1 cellular context compared by ENCODE assay signal in the genomic region with DNA sequence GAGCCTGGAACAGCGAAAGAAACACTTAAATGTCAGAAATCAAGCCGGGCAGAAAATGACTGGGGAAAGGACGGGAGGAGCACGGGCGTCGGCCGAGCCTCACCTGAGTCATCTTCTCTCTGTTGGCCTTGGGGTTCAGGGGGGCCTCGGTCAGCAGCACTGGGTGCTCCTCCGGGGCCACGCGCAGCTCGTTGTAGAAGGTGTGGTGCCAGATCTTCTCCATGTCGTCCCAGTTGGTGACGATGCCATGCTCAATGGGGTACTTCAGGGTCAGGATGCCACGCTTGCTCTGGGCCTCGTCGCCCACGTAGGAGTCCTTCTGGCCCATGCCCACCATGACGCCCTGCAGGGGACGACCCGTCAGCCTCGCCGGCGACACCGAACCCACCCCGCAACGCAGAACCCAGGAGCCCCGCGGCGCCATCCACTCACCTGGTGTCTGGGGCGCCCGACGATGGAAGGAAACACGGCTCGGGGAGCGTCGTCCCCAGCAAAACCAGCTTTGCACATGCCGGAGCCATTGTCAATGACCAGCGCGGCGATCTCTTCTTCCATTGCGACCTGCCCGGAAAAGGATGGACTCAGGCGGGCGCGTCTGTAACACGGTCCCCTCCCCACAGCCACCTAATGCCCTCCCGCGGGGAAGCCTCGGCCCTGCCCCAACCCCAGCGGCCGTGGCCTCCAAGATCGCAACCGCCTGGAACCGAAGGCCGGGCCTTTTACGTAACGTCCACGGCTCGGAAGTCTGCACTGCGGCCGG.
A peak's percentile ranks its signal among the peaks of the same experiment; 100 is the strongest.
TF ChIP-seq lines count a peak whose summit lies in the region.

No MANE protein-coding gene starts in this region.

TF ChIP-seq in K562, 482 proteins besides CTCF, POLR2A, EP300 and RAD21 (continues in another document):
- TF ChIP-seq GABPB1 (CRISPR knock-in tag; IDR thresholded peaks at IDR 0.05) (no peak; the same call in 1 of the 2 replicates), CHD1 (IDR thresholded peaks at IDR 0.05; ENCODE audit: low read length) (peak; percentile 99), HNRNPUL1 (IDR thresholded peaks at IDR 0.05; ENCODE audit: low read length) (no peak), ZBTB17 (CRISPR knock-in tag; IDR thresholded peaks at IDR 0.05) (peak; percentile 83), NR1H2 (CRISPR knock-in tag; IDR thresholded peaks at IDR 0.05) (no peak), GTF3C2 (IDR thresholded peaks at IDR 0.05; ENCODE audit: borderline replicate concordance, extremely low read depth, insufficient read length) (no peak), MGA (IDR thresholded peaks at IDR 0.05) (peak; percentile 73; the same call in 1 of the 2 replicates), PHB (CRISPR knock-in tag; IDR thresholded peaks at IDR 0.05) (0 out of 2 replicates have a peak, but pooled peaks have one; percentile 63), ZFP30 (CRISPR knock-in tag; IDR thresholded peaks at IDR 0.05; ENCODE audit: borderline replicate concordance) (no peak), SAFB (IDR thresholded peaks at IDR 0.05; ENCODE audit: borderline replicate concordance, low read depth, low read length) (0 out of 2 replicates have a peak, but pooled peaks have one; percentile 5), ZNF444 (CRISPR knock-in tag; IDR thresholded peaks at IDR 0.05) (no peak), ZNF282 (CRISPR knock-in tag; IDR thresholded peaks at IDR 0.05) (no peak; the same call in none of the 2 replicates), ZNF311 (CRISPR knock-in tag; IDR thresholded peaks at IDR 0.05) (no peak), ZNF436 (CRISPR knock-in tag; IDR thresholded peaks at IDR 0.05) (no peak), ILF3 (IDR thresholded peaks at IDR 0.05; ENCODE audit: borderline replicate concordance) (no peak; the same call in 1 of the 2 replicates), ZSCAN32 (CRISPR knock-in tag; IDR thresholded peaks at IDR 0.05) (no peak), SMAD4 (CRISPR knock-in tag; conservative IDR thresholded peaks at IDR 0.05) (no peak), KAT2B (IDR thresholded peaks at IDR 0.05; ENCODE audit: low read depth, low read length) (no peak), ZSCAN29 (IDR thresholded peaks at IDR 0.05) (no peak), ZNF143 (CRISPR knock-in tag; IDR thresholded peaks at IDR 0.05) (no peak), ZNF232 (CRISPR knock-in tag; IDR thresholded peaks at IDR 0.05) (no peak), MEF2A (IDR thresholded peaks at IDR 0.05; ENCODE audit: control insufficient read depth, low read depth, low read length) (no peak), TAF7 (tag; IDR thresholded peaks at IDR 0.05) (no peak), SIN3B (IDR thresholded peaks at IDR 0.05; ENCODE audit: low read depth) (no peak), FIP1L1 (IDR thresholded peaks at IDR 0.05; ENCODE audit: low read depth, low read length, poor library complexity, severe bottlenecking) (peak; percentile 99), ZNF398 (CRISPR knock-in tag; IDR thresholded peaks at IDR 0.05) (no peak), TRIM24 (IDR thresholded peaks at IDR 0.05) (no peak), CCNT2 (IDR thresholded peaks at IDR 0.05; ENCODE audit: borderline replicate concordance, extremely low read depth, insufficient read length, low read depth, low read length) (peak; percentile 79), GTF2E2 (tag; IDR thresholded peaks at IDR 0.05) (no peak)
- TF ChIP-seq, protein P1, sequence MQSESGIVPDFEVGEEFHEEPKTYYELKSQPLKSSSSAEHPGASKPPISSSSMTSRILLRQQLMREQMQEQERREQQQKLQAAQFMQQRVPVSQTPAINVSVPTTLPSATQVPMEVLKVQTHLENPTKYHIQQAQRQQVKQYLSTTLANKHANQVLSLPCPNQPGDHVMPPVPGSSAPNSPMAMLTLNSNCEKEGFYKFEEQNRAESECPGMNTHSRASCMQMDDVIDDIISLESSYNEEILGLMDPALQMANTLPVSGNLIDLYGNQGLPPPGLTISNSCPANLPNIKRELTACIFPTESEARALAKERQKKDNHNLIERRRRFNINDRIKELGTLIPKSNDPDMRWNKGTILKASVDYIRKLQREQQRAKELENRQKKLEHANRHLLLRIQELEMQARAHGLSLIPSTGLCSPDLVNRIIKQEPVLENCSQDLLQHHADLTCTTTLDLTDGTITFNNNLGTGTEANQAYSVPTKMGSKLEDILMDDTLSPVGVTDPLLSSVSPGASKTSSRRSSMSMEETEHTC (IDR thresholded peaks at IDR 0.05), result no peak
- TF ChIP-seq, protein P2, sequence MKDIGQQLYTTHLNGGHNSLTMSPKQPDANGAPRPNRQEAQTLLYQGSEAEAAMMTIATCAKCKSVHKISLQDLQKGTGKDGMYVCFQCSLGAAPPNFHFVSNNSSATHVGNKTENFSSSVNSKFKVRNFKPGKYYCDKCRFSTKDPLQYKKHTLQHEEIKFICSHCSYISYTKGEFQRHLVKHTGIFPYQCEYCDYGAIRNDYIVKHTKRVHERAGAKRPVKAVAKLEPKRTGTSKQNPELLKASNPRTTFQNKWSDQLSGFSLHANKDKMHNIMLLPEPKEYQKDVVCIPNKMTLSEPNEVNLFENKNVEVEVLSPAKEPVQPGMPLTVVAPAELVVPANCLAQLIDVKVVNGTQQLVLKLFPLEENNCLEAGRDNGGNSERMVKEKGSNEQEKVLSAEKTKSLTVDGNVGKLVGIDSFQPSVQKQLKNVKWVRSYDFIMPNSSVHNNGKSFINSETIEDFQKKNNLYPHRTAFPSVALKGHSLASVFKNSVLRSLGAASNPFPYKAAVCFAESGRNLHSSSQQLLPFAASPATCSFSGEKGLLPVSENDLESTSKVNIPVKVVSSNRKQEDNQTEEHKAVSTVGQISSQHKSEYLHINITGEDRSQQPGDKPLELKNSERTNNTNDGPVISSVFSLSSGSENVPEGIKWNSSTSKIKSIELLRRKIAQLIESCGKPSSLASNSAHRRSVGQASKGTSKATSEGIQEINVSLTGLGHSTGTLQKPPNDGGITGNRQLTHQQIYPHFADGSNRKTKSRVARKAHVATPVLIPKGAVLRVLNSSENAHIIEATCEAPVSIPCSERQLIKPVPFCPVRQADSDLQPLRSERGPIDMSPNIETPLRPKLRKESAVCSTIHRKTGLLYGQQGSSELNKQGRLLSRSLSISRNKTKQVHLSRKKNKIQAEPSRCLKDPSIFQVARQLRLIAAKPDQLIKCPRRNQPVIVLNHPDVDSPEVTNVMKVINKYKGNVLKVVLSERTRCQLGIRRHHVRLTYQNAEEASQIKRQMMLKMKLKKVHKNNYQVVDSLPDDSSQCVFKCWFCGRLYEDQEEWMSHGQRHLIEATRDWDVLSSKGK (CRISPR knock-in tag; IDR thresholded peaks at IDR 0.05), result no peak
- TF ChIP-seq, protein P3, sequence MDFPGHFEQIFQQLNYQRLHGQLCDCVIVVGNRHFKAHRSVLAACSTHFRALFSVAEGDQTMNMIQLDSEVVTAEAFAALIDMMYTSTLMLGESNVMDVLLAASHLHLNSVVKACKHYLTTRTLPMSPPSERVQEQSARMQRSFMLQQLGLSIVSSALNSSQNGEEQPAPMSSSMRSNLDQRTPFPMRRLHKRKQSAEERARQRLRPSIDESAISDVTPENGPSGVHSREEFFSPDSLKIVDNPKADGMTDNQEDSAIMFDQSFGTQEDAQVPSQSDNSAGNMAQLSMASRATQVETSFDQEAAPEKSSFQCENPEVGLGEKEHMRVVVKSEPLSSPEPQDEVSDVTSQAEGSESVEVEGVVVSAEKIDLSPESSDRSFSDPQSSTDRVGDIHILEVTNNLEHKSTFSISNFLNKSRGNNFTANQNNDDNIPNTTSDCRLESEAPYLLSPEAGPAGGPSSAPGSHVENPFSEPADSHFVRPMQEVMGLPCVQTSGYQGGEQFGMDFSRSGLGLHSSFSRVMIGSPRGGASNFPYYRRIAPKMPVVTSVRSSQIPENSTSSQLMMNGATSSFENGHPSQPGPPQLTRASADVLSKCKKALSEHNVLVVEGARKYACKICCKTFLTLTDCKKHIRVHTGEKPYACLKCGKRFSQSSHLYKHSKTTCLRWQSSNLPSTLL (IDR thresholded peaks at IDR 0.05), result no peak
